Comparison of ENCODE assay signal across 30 cellular contexts in the genomic region with DNA sequence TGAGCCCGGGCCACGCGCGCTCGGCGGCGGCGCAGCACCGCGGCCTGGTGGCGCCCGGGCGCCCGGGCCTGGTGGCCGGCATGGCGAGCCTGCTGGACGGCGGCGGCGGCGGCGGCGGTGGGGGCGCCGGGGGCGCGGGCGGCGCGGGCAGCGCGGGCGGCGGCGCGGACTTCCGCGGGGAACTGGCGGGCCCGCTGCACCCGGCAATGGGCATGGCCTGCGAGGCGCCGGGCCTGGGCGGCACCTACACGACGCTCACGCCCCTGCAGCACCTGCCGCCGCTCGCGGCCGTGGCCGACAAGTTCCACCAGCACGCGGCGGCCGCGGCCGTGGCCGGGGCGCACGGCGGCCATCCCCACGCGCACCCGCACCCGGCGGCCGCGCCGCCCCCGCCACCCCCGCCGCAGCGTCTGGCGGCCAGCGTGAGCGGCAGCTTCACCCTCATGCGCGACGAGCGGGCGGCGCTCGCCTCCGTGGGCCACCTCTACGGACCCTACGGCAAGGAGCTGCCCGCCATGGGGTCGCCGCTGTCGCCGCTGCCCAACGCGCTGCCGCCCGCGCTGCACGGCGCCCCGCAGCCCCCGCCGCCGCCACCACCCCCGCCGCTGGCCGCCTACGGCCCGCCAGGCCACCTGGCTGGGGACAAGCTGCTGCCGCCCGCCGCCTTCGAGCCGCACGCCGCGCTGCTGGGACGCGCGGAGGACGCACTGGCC. TPM values are rescaled to one million over a fixed set of nuclear protein-coding genes. Genes with fewer than 3 reads are reported as not detected.
"Had no signal": no experiment of that assay in that cellular context is flagged by ENCODE, and none has a peak within 500 bp of the region (broad histone marks: within the 10 kb centered on the region; RNA-seq: fewer than 3 reads in every experiment).

No MANE protein-coding gene starts in this region.

- H3K9ac ChIP-seq: SK-N-SH had no signal

- H3K27ac ChIP-seq: brain microvascular endothelial cell, Peyer's patch, SJSA1 had no signal

- DNase-seq: activated CD4-positive, alpha-beta memory T cell treated with anti-CD3 and anti-CD28 coated beads for 36 hours; activated CD8-positive, alpha-beta memory T cell treated with anti-CD3 and anti-CD28 coated beads for 24 hours; activated CD8-positive, alpha-beta memory T cell treated with anti-CD3 and anti-CD28 coated beads, Interleukin-2, amount 10 ng/mL, durations not matched to agents 7 days and 5 days; activated CD8-positive, alpha-beta memory T cell treated with anti-CD3 and anti-CD28 coated beads, Interleukin-2, amount 50 U/mL, for 48 hours; activated effector memory CD4-positive, alpha-beta T cell treated with Interleukin-2 at 50 U/mL for 16 hours; activated naive CD4-positive, alpha-beta T cell treated with anti-CD3 and anti-CD28 coated beads, Interleukin-2, amount 50 U/mL, for 16 hours; amniotic stem cell; aorta; brain microvascular endothelial cell; central memory CD4-positive, alpha-beta T cell; MM.1S; MV-4-11; NCI-H1092; NCI-H1436 treated with DMSO at 0.1 percent for 48 hours; NCI-H1694 treated with DMSO at 0.1 percent for 48 hours; NCI-H2029; NCI-H345; NCI-H524 treated with DMSO at 0.1 percent for 48 hours; Peyer's patch; SHP77 treated with DMSO at 0.1 percent for 48 hours; SK-N-SH had no signal

- H3K36me3 ChIP-seq: brain microvascular endothelial cell, Peyer's patch, SJSA1 had no signal

- H3K9me3 ChIP-seq: Peyer's patch, SJSA1, SK-N-SH had no signal

- H3K4me3 ChIP-seq: Peyer's patch, SJSA1 had no signal

- H3K27ac Mint-ChIP-seq: activated CD4-positive, alpha-beta T cell treated with anti-CD3 and anti-CD28 coated beads for 36 hours; activated CD8-positive, alpha-beta memory T cell treated with anti-CD3 and anti-CD28 coated beads, Interleukin-2, amount 10 ng/mL, durations not matched to agents 7 days and 5 days; activated naive CD8-positive, alpha-beta T cell treated with anti-CD3 and anti-CD28 coated beads for 36 hours; WTC11 had no signal

- H3K4me2 ChIP-seq: SK-N-SH had no signal

- H3K4me3 Mint-ChIP-seq: activated CD4-positive, alpha-beta memory T cell treated with anti-CD3 and anti-CD28 coated beads for 36 hours; activated CD4-positive, alpha-beta T cell treated with anti-CD3 and anti-CD28 coated beads for 36 hours; activated CD8-positive, alpha-beta memory T cell treated with anti-CD3 and anti-CD28 coated beads, Interleukin-2, amount 10 ng/mL, durations not matched to agents 7 days and 5 days; activated naive CD8-positive, alpha-beta T cell treated with anti-CD3 and anti-CD28 coated beads for 36 hours; T-helper 1 cell treated with Interleukin-12 subunit alpha and Interleukin-12 subunit beta and Interleukin-4 antibody, amounts not matched to agents 30 μg/mL and 1 μg/mL, for 36 hours had no signal

- H3K9me3 Mint-ChIP-seq: activated CD4-positive, alpha-beta memory T cell treated with anti-CD3 and anti-CD28 coated beads for 36 hours; activated CD4-positive, alpha-beta T cell treated with anti-CD3 and anti-CD28 coated beads, Interleukin-2, amount 10 ng/mL, durations not matched to agents 7 days and 5 days; activated naive CD8-positive, alpha-beta T cell treated with anti-CD3 and anti-CD28 coated beads for 36 hours; T-helper 1 cell treated with Interleukin-12 subunit alpha and Interleukin-12 subunit beta and Interleukin-4 antibody, amounts not matched to agents 30 μg/mL and 1 μg/mL, for 36 hours; WTC11 had no signal

- ATAC-seq: activated CD4-positive, CD25-positive, alpha-beta regulatory T cell treated with anti-CD3 and anti-CD28 coated beads, Interleukin-2, amount 50 U/mL, for 24 hours had no signal

- H3K36me3 Mint-ChIP-seq: activated CD4-positive, alpha-beta memory T cell treated with anti-CD3 and anti-CD28 coated beads for 36 hours; activated naive CD8-positive, alpha-beta T cell treated with anti-CD3 and anti-CD28 coated beads for 36 hours; WTC11 had no signal

RNA-seq across cellular contexts. Expression of gene ONECUT3, which starts 0.6 kb away (rescaled TPM):
- total RNA-seq: activated CD4-positive, alpha-beta memory T cell treated with anti-CD3 and anti-CD28 coated beads for 36 hours; activated CD4-positive, alpha-beta T cell treated with anti-CD3 and anti-CD28 coated beads for 36 hours; activated CD4-positive, alpha-beta T cell treated with anti-CD3 and anti-CD28 coated beads, Interleukin-2, amount 10 ng/mL, durations not matched to agents 7 days and 5 days; activated CD8-positive, alpha-beta memory T cell treated with anti-CD3 and anti-CD28 coated beads, Interleukin-2, amount 10 ng/mL, durations not matched to agents 7 days and 5 days; activated naive CD8-positive, alpha-beta T cell treated with anti-CD3 and anti-CD28 coated beads for 36 hours; aorta; chondrocyte; NCI-H460; SJSA1 had no signal
- polyA plus RNA-seq: SK-N-SH had no signal
